In the genomic region with DNA sequence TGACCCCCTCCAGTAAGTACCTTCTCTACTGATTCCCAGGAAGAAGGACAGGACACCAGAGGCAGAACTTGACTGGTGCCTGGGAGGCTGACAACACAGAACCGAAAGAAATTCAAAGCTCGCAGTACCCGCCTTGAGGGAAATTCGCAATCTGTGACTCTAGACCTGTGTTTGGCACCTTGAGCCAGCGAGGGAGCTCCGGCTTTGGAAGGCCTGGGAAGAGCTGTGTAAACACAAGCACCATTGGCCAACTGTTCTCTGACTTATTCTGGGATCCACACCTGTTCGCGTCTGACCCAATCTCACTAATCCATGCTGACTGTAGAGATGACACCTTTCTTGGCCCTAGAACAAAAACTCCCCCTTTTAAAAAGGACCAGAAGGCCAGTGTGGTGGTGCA, we compare ENCODE assay signal across 20 cellular contexts. TPM values are rescaled to one million over a fixed set of nuclear protein-coding genes. Genes with fewer than 3 reads are reported as not detected.
DNase-seq lines count a peak whose midpoint lies in the region; ATAC-seq, FAIRE-seq and TF ChIP-seq lines count a peak whose summit lies in the region.
"Had no signal": no experiment of that assay in that cellular context is flagged by ENCODE, and none has a peak within 500 bp of the region (broad histone marks: within the 10 kb centered on the region; RNA-seq: fewer than 3 reads in every experiment).

No MANE protein-coding gene starts in this region.

- no peaks in the 10 kb centered on the region for H3K9me3 Mint-ChIP-seq in endothelial cell (ENCODE audit: unreplicated experiment)
- H3K9me3 Mint-ChIP-seq: CD14-positive monocyte; CD4-positive, alpha-beta memory T cell; GM23338 had no signal

- no peak overlapping the region for H2AFZ ChIP-seq in HepG2 (ENCODE audit: low read length)
- H2AFZ ChIP-seq: GM23338 had no signal

- H3K27ac Mint-ChIP-seq in endothelial cell (ENCODE audit: unreplicated experiment), result no peak overlapping the region
- H3K27ac Mint-ChIP-seq: CD4-positive, alpha-beta memory T cell; GM23338 had no signal

- no TSS peak for BruUV-seq in HepG2 (replicated peaks; lab: Mats Ljungman, UMichigan)

- H3K4me3 Mint-ChIP-seq in endothelial cell (ENCODE audit: unreplicated experiment), result peak overlapping the region; percentile 6
- H3K4me3 Mint-ChIP-seq: CD14-positive monocyte; CD4-positive, alpha-beta memory T cell; GM23338 had no signal

- CTCF ChIA-PET in HepG2 (lab: Yijun Ruan, JAX; ENCODE audit: low intra/inter-chr PET ratio, low total read pairs), result no interaction called here

- in situ Hi-C loops in HepG2 (cut with HindIII; ENCODE audit: extremely low pct_ligation_motif_present, low pct_unique_long_range_greater_than_20kb), result no loop called here
- in situ Hi-C loops in GM13977 (cut with MboI; ENCODE audit: low pct_unique_long_range_greater_than_20kb, low sequenced_read_pairs, unreplicated experiment), result loop anchor here (10.0 kb wide), 1 partner anchor 351 kb away; no protein-coding TSS in a partner anchor

- no peaks in the 10 kb centered on the region for H3K79me2 ChIP-seq in HepG2 (ENCODE audit: insufficient read depth, low read length)

- no peaks in the 10 kb centered on the region for H3K27me3 Mint-ChIP-seq in endothelial cell (ENCODE audit: unreplicated experiment)
- H3K27me3 Mint-ChIP-seq: CD4-positive, alpha-beta memory T cell had no signal

- TF ChIP-seq CTCF in endothelial cell (IDR thresholded peaks at IDR 0.05; ENCODE audit: unreplicated experiment), result no peak
- TF ChIP-seq CTCF in HepG2 (CRISPR knock-in tag; IDR thresholded peaks at IDR 0.05), result no peak
- no peak for TF ChIP-seq CTCF in GM13977 (IDR thresholded peaks at IDR 0.05; ENCODE audit: extremely low read depth, insufficient read depth, missing control alignments)

- intact Hi-C loops in left colon (cut with DNase I, micrococcal nuclease), result no loop called here
- intact Hi-C loops in HepG2 (cut with micrococcal nuclease; ENCODE audit: unreplicated experiment), result no loop called here

- no peak overlapping the region for H3K27ac ChIP-seq in HepG2 (ENCODE audit: extremely low read length, insufficient read depth, low read length)
- H3K27ac ChIP-seq: 22Rv1, BLaER1 had no signal

- ATAC-seq in left colon (no peak), HepG2 (no peak)
- ATAC-seq: GM23338 had no signal

- no peaks in the 10 kb centered on the region for H3K36me3 Mint-ChIP-seq in endothelial cell (ENCODE audit: low read depth, unreplicated experiment)
- H3K36me3 Mint-ChIP-seq: CD14-positive monocyte; CD4-positive, alpha-beta memory T cell had no signal

- TF ChIP-seq EP300 in HepG2 (IDR thresholded peaks at IDR 0.05; ENCODE audit: low read depth in 2 of 2, low read length in 2 of 2), result no peak
- TF ChIP-seq EP300 in HepG2 (CRISPR knock-in tag; IDR thresholded peaks at IDR 0.05; ENCODE audit: borderline replicate concordance), result no peak

- DNase-seq in NCI-H524 (lab: John Stamatoyannopoulos, UW), result peak; percentile 26 to 57
- DNase-seq in NCI-H524 treated with DMSO at 0.1 percent for 48 hours (lab: John Stamatoyannopoulos, UW), result no peak
- DNase-seq in NCI-H69 (lab: John Stamatoyannopoulos, UW), result peak; percentile 58
- no peak for DNase-seq in endothelial cell (ENCODE audit: low spot score)
- DNase-seq in left colon, result no peak
- no peak for DNase-seq in HepG2 (ENCODE audit: low spot score)
- no peak for DNase-seq in GM13977 (ENCODE audit: low spot score)
- DNase-seq: Calu3; CD4-positive, alpha-beta memory T cell; DMS53; DND-41; EL; HCEC 1CT had no signal

- no peaks in the 10 kb centered on the region for H3K36me3 ChIP-seq in HepG2 (replicated peaks in 1 of 2; ENCODE audit: control insufficient read depth in 1 of 2, insufficient read depth in 2 of 2, low read length in 2 of 2)
- H3K36me3 ChIP-seq: BLaER1 had no signal

- no peaks in the 10 kb centered on the region for H3K9me3 ChIP-seq in HepG2 (ENCODE audit: low read length)
- H3K9me3 ChIP-seq: BLaER1 had no signal

- POLR2A ChIA-PET in HepG2 (lab: Yijun Ruan, JAX), result no interaction called here

- no peaks in the 10 kb centered on the region for H4K20me1 ChIP-seq in HepG2 (ENCODE audit: insufficient read depth, low read length)

- no peak overlapping the region for H3K9ac ChIP-seq in HepG2 (ENCODE audit: insufficient read depth, low read depth, low read length)
- H3K9ac ChIP-seq: BLaER1 had no signal

- no peak for TF ChIP-seq POLR2A in HepG2 (IDR thresholded peaks at IDR 0.05; ENCODE audit: insufficient read depth in 1 of 2, low read depth in 2 of 2, low read length in 2 of 2)

- no peak for TF ChIP-seq RAD21 in HepG2 (CRISPR knock-in tag; IDR thresholded peaks at IDR 0.05)

- FAIRE-seq in HepG2 (lab: Jason Lieb, UNC), result no peak
- FAIRE-seq: G401.6, GM12891, H54 had no signal

- no peaks in the 10 kb centered on the region for H3K27me3 ChIP-seq in HepG2 (ENCODE audit: control insufficient read depth in 1 of 2, insufficient read depth in 2 of 2, low read length in 2 of 2)
- H3K27me3 ChIP-seq: BLaER1 had no signal

- peaks cover 16% of the 10 kb centered on the region for H3K4me1 ChIP-seq in HepG2 (ENCODE audit: insufficient read depth, low read length)
- H3K4me1 ChIP-seq: BLaER1 had no signal

- no peak overlapping the region for H3K4me3 ChIP-seq in HepG2 (replicated peaks in 1 of 3; ENCODE audit: insufficient read depth in 1 of 3, low read depth in 2 of 3, low read length in 3 of 3)
- H3K4me3 ChIP-seq: BLaER1, GM23338 had no signal

- WGBS in HepG2 (ENCODE audit: low lambda C conversion rate), result 90% methylated on average over 8 of the region's 8 CpGs

- no peak overlapping the region for H3K4me2 ChIP-seq in HepG2 (ENCODE audit: low read depth, low read length)
- H3K4me2 ChIP-seq: BLaER1, GM23338 had no signal

- H3K4me1 Mint-ChIP-seq in endothelial cell (ENCODE audit: unreplicated experiment), result no peaks in the 10 kb centered on the region
- H3K4me1 Mint-ChIP-seq: CD14-positive monocyte; CD4-positive, alpha-beta memory T cell had no signal

TF ChIP-seq in HepG2, 621 proteins besides CTCF, POLR2A, EP300 and RAD21 (continues in another document):
- TF ChIP-seq GABPA (IDR thresholded peaks at IDR 0.05; ENCODE audit: low read depth, low read length), result no peak
- TF ChIP-seq GABPA (CRISPR knock-in tag; IDR thresholded peaks at IDR 0.05; ENCODE audit: low read depth), result no peak
- no peak for TF ChIP-seq SUZ12 (IDR thresholded peaks at IDR 0.05; ENCODE audit: low read depth, low read length)
- no peak for TF ChIP-seq ZNF713 (CRISPR knock-in tag; IDR thresholded peaks at IDR 0.05)
- no peak for TF ChIP-seq CHD2 (IDR thresholded peaks at IDR 0.05; ENCODE audit: low read depth, low read length)
- no peak for TF ChIP-seq ZNF557 (CRISPR knock-in tag; IDR thresholded peaks at IDR 0.05)
- TF ChIP-seq JUND (CRISPR knock-in tag; IDR thresholded peaks at IDR 0.05), result no peak
- no peak for TF ChIP-seq TCF12 (IDR thresholded peaks at IDR 0.05)
- no peak for TF ChIP-seq TCF12 (CRISPR knock-in tag; IDR thresholded peaks at IDR 0.05)
- TF ChIP-seq HOXA9 (CRISPR knock-in tag; IDR thresholded peaks at IDR 0.05; ENCODE audit: borderline replicate concordance), result no peak
- TF ChIP-seq SIX4 (CRISPR knock-in tag; IDR thresholded peaks at IDR 0.05), result no peak
- TF ChIP-seq, protein P1, sequence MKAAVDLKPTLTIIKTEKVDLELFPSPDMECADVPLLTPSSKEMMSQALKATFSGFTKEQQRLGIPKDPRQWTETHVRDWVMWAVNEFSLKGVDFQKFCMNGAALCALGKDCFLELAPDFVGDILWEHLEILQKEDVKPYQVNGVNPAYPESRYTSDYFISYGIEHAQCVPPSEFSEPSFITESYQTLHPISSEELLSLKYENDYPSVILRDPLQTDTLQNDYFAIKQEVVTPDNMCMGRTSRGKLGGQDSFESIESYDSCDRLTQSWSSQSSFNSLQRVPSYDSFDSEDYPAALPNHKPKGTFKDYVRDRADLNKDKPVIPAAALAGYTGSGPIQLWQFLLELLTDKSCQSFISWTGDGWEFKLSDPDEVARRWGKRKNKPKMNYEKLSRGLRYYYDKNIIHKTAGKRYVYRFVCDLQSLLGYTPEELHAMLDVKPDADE (CRISPR knock-in tag; IDR thresholded peaks at IDR 0.05), result no peak
- no peak for TF ChIP-seq ZMAT3 (CRISPR knock-in tag; conservative IDR thresholded peaks at IDR 0.05)
- TF ChIP-seq CEBPB (IDR thresholded peaks at IDR 0.05; ENCODE audit: borderline replicate concordance, low read depth, low read length), result no peak
- TF ChIP-seq SMAD3 (CRISPR knock-in tag; IDR thresholded peaks at IDR 0.05), result no peak

RNA-seq across cellular contexts. Expression of a gene that starts 50.7 kb away (rescaled TPM):
- total RNA-seq in endothelial cell (ENCODE audit: unreplicated experiment), result 20.7 TPM
- total RNA-seq in left colon, result 10 to 100 TPM; 70.1 to 73.2 TPM
- total RNA-seq in HepG2 (2016; rRNA removed; fragmentation: Illumina TruSeq; extraction: Trizol), result 34.3 and 49.8 TPM in 2 replicates
- 13.2 and 14.7 TPM in 2 replicates for total RNA-seq in HepG2 (2016; cell fraction: cytosol; rRNA removed; fragmentation: Illumina TruSeq; extraction: Trizol; ENCODE audit: low read depth)
- 35.7 and 49.1 TPM in 2 replicates for total RNA-seq in HepG2 (2016; cell fraction: insoluble cytoplasmic fraction; rRNA removed; fragmentation: Illumina TruSeq; extraction: Trizol)
- total RNA-seq in HepG2 (2016; cell fraction: membrane; rRNA removed; fragmentation: Illumina TruSeq; extraction: Trizol), result 37.6 and 38.8 TPM in 2 replicates
- 24.5 and 24.7 TPM in 2 replicates for total RNA-seq in HepG2 (2016; cell fraction: nucleus; rRNA removed; fragmentation: Illumina TruSeq; extraction: Trizol)
- 25.7 and 26.6 TPM in 2 replicates for polyA plus RNA-seq in HepG2 (2011; rRNA removed)
- polyA plus RNA-seq in HepG2 (2011; cell fraction: cytosol; rRNA removed), result 16.9 and 25.6 TPM in 2 replicates
- polyA plus RNA-seq in HepG2 (2011; cell fraction: nucleus; rRNA removed), result 11.7 and 17.0 TPM in 2 replicates
- 34.2 and 46.3 TPM in 2 replicates for polyA plus RNA-seq in HepG2 (2012)
- 13.2 and 15.5 TPM in 2 replicates for polyA plus RNA-seq in HepG2 (2016; cell fraction: cytosol; fragmentation: Illumina TruSeq; extraction: Trizol; ENCODE audit: low read depth)
- 44.3 and 47.4 TPM in 2 replicates for polyA plus RNA-seq in HepG2 (2016; cell fraction: insoluble cytoplasmic fraction; fragmentation: Illumina TruSeq; extraction: Trizol; ENCODE audit: low read depth)
- 25.6 and 28.0 TPM in 2 replicates for polyA plus RNA-seq in HepG2 (2016; cell fraction: membrane; fragmentation: Illumina TruSeq; extraction: Trizol; ENCODE audit: low read depth)
- 30.5 and 35.3 TPM in 2 replicates for polyA plus RNA-seq in HepG2 (2016; cell fraction: nucleus; fragmentation: Illumina TruSeq; extraction: Trizol; ENCODE audit: insufficient read depth, low read depth)
- polyA minus RNA-seq in HepG2 (2011; rRNA and poly(A)+ RNA removed; ENCODE audit: low replicate concordance), result 14.6 and 15.2 TPM in 2 replicates
- 18.9 and 25.7 TPM in 2 replicates for polyA minus RNA-seq in HepG2 (2011; cell fraction: cytosol; rRNA and poly(A)+ RNA removed)
- 26.3 and 34.8 TPM in 2 replicates for polyA minus RNA-seq in HepG2 (2011; cell fraction: nucleus; rRNA and poly(A)+ RNA removed)

Comparison
In these comparisons a context has a peak if more than half of its experiments do, and no peak if none do; other contexts are left out.
1. DNase-seq: peak in NCI-H524 (2 of 2) and NCI-H69 (single experiment); none in NCI-H524 treated with DMSO at 0.1 percent for 48 hours (single experiment), endothelial cell (single experiment), left colon (0 of 2), HepG2 (single experiment) and GM13977 (single experiment).